Comparison of ENCODE assay signal across 11 cellular contexts in genomic region chr12:64080319-64081008, GRCh38.
A peak's percentile ranks its signal among the peaks of the same experiment; 100 is the strongest.
DNase-seq lines count a peak whose midpoint lies in the region; ATAC-seq, FAIRE-seq and TF ChIP-seq lines count a peak whose summit lies in the region.
"Had no signal": no experiment of that assay in that cellular context is flagged by ENCODE, and none has a peak within 500 bp of the region (broad histone marks: within the 10 kb centered on the region; RNA-seq: fewer than 3 reads in every experiment).

No MANE protein-coding gene starts in this region.

- H3K4me3 Mint-ChIP-seq in MCF 10A (ENCODE audit: unreplicated experiment) (no peak overlapping the region), type B pancreatic cell (peak overlapping the region; percentile 58)
- H3K4me3 Mint-ChIP-seq: activated CD8-positive, alpha-beta memory T cell treated with anti-CD3 and anti-CD28 coated beads, Interleukin-2, amount 10 ng/mL, durations not matched to agents 7 days and 5 days; T-helper 2 cell treated with Interferon-gamma antibody and Interleukin-4, amounts not matched to agents 5 μg/mL and 100 μg/mL, for 36 hours had no signal

- DNase-seq in LoVo (ENCODE audit: low spot score) (peak; percentile 89), MCF 10A (ENCODE audit: unreplicated experiment) (no peak), keratinocyte (ENCODE audit: low read depth, low spot score) (no peak), type B pancreatic cell (ENCODE audit: extremely low spot score, unreplicated experiment) (no peak), dorsolateral prefrontal cortex (no peak), NCI-H1092 (lab: John Stamatoyannopoulos, UW) (no peak)
- DNase-seq: activated CD8-positive, alpha-beta memory T cell treated with anti-CD3 and anti-CD28 coated beads, Interleukin-2, amount 10 ng/mL, durations not matched to agents 7 days and 5 days; kidney glomerular epithelial cell; psoas muscle had no signal

- peak overlapping the region; percentile 4 for H3K9ac ChIP-seq in keratinocyte (ENCODE audit: control insufficient read depth, extremely low read depth, insufficient read depth, low read length)

- CTCF ChIA-PET in MCF 10A (lab: Yijun Ruan, JAX) = no interaction called here

- H3K4me1 Mint-ChIP-seq in MCF 10A (ENCODE audit: insufficient read depth, unreplicated experiment) (peaks cover 29% of the 10 kb centered on the region), type B pancreatic cell (ENCODE audit: unreplicated experiment) (peaks cover 30% of the 10 kb centered on the region)
- H3K4me1 Mint-ChIP-seq: activated CD8-positive, alpha-beta memory T cell treated with anti-CD3 and anti-CD28 coated beads, Interleukin-2, amount 10 ng/mL, durations not matched to agents 7 days and 5 days had no signal

- no peaks in the 10 kb centered on the region for H3K27me3 Mint-ChIP-seq in MCF 10A (ENCODE audit: insufficient read depth, unreplicated experiment)
- no peaks in the 10 kb centered on the region for H3K27me3 Mint-ChIP-seq in type B pancreatic cell

- H3K27ac ChIP-seq in keratinocyte (ENCODE audit: control insufficient read depth, insufficient read depth, low read length) (peak overlapping the region; percentile 70), dorsolateral prefrontal cortex (no peak overlapping the region)
- H3K27ac ChIP-seq: psoas muscle had no signal

- H4K20me1 ChIP-seq in keratinocyte (ENCODE audit: control insufficient read depth, extremely low read depth, insufficient read depth, low read length) = no peaks in the 10 kb centered on the region

- H3K9me3 ChIP-seq in keratinocyte (ENCODE audit: control insufficient read depth, low read depth, low read length) = no peaks in the 10 kb centered on the region
- H3K9me3 ChIP-seq: psoas muscle had no signal

- H3K9me3 Mint-ChIP-seq in MCF 10A (ENCODE audit: unreplicated experiment) (peaks cover 7% of the 10 kb centered on the region), type B pancreatic cell (peaks cover 6% of the 10 kb centered on the region)
- H3K9me3 Mint-ChIP-seq: T-helper 2 cell treated with Interferon-gamma antibody and Interleukin-4, amounts not matched to agents 5 μg/mL and 100 μg/mL, for 36 hours had no signal

- peaks cover 0 to 18% of the 10 kb centered on the region in 2 experiments for H3K36me3 ChIP-seq in keratinocyte (ENCODE audit: control insufficient read depth in 2 of 2, extremely low read depth in 1 of 2, insufficient read depth in 2 of 2, low read length in 2 of 2)

- no peak overlapping the region for H2AFZ ChIP-seq in keratinocyte (ENCODE audit: control insufficient read depth, low read length)

- no peaks in the 10 kb centered on the region for H3K79me2 ChIP-seq in keratinocyte (ENCODE audit: control insufficient read depth, insufficient read depth, low read length)

- H3K27ac Mint-ChIP-seq in MCF 10A (ENCODE audit: low read depth, unreplicated experiment) (peak overlapping the region; percentile 42), type B pancreatic cell (peak overlapping the region; percentile 67)
- H3K27ac Mint-ChIP-seq: activated CD8-positive, alpha-beta memory T cell treated with anti-CD3 and anti-CD28 coated beads, Interleukin-2, amount 10 ng/mL, durations not matched to agents 7 days and 5 days; T-helper 2 cell treated with Interferon-gamma antibody and Interleukin-4, amounts not matched to agents 5 μg/mL and 100 μg/mL, for 36 hours had no signal

- peak overlapping the region; percentile 39 for H3K4me2 ChIP-seq in keratinocyte (ENCODE audit: control insufficient read depth, extremely low read depth, insufficient read depth, low read depth, low read length)

- peak overlapping the region in 1 of 3 experiments; percentile 18 for H3K4me3 ChIP-seq in keratinocyte (ENCODE audit: control insufficient read depth in 2 of 3, extremely low read depth in 1 of 3, insufficient read depth in 2 of 3, low read depth in 1 of 3, low read length in 3 of 3)
- no peak overlapping the region for H3K4me3 ChIP-seq in dorsolateral prefrontal cortex
- H3K4me3 ChIP-seq: psoas muscle had no signal

- no peaks in the 10 kb centered on the region for H3K9me1 ChIP-seq in keratinocyte (ENCODE audit: control insufficient read depth, extremely low read depth, insufficient read depth, low read length)

- intact Hi-C loops in MCF 10A (cut with micrococcal nuclease) = loop anchor here (10.0 kb wide), 1 partner anchor 174 kb away; no protein-coding TSS in a partner anchor
- intact Hi-C loops in dorsolateral prefrontal cortex (cut with DNase I) = no loop called here

- POLR2A ChIA-PET in MCF 10A (lab: Yijun Ruan, JAX) = interaction anchor here (1.1 kb wide), 1 partner anchor 101 kb away, joined by 4 read pairs; no protein-coding TSS in a partner anchor

- ATAC-seq in HG02623 (IDR thresholded peaks at IDR 0.05; ENCODE audit: unreplicated experiment) = no peak
- ATAC-seq: activated CD8-positive, alpha-beta memory T cell treated with anti-CD3 and anti-CD28 coated beads, Interleukin-2, amount 10 ng/mL, durations not matched to agents 7 days and 5 days; psoas muscle had no signal

- BruUV-seq in MCF 10A (replicated peaks; lab: Mats Ljungman, UMichigan) = no TSS peak

- dilution Hi-C loops in keratinocyte (cut with MboI; ENCODE audit: extremely low pct_ligation_motif_present, low sequenced_read_pairs) = no loop called here

- no peaks in the 10 kb centered on the region for H3K27me3 ChIP-seq in keratinocyte (ENCODE audit: control insufficient read depth, extremely low read depth, insufficient read depth, low read length)
- H3K27me3 ChIP-seq in dorsolateral prefrontal cortex = no peaks in the 10 kb centered on the region

- H3K4me1 ChIP-seq in keratinocyte (ENCODE audit: control insufficient read depth, extremely low read depth, insufficient read depth, low read length) = peaks cover 41% of the 10 kb centered on the region

- H3K36me3 Mint-ChIP-seq in MCF 10A (ENCODE audit: insufficient read depth, unreplicated experiment) (peaks cover 51% of the 10 kb centered on the region), type B pancreatic cell (peaks cover 18% of the 10 kb centered on the region)
- H3K36me3 Mint-ChIP-seq: activated CD8-positive, alpha-beta memory T cell treated with anti-CD3 and anti-CD28 coated beads, Interleukin-2, amount 10 ng/mL, durations not matched to agents 7 days and 5 days had no signal

- TF ChIP-seq CTCF in MCF 10A (IDR thresholded peaks at IDR 0.05; ENCODE audit: unreplicated experiment) (no peak), keratinocyte (optimal IDR thresholded peaks at IDR 0.05 in 1 of 3, IDR thresholded peaks at IDR 0.05 in 1 of 3, conservative IDR thresholded peaks at IDR 0.05 in 1 of 3; ENCODE audit: extremely low read depth in 1 of 3, insufficient read depth in 2 of 3, low read length in 3 of 3) (no peak), type B pancreatic cell (conservative IDR thresholded peaks at IDR 0.05) (no peak), dorsolateral prefrontal cortex (IDR thresholded peaks at IDR 0.05 in 54 of 56, conservative IDR thresholded peaks at IDR 0.05 in 2 of 56; ENCODE audit: low read depth in 1 of 56, partially characterized antibody in 56 of 56) (no peak)

- peak; percentile 23 for FAIRE-seq in keratinocyte (lab: Jason Lieb, UNC)
